In the genomic region with DNA sequence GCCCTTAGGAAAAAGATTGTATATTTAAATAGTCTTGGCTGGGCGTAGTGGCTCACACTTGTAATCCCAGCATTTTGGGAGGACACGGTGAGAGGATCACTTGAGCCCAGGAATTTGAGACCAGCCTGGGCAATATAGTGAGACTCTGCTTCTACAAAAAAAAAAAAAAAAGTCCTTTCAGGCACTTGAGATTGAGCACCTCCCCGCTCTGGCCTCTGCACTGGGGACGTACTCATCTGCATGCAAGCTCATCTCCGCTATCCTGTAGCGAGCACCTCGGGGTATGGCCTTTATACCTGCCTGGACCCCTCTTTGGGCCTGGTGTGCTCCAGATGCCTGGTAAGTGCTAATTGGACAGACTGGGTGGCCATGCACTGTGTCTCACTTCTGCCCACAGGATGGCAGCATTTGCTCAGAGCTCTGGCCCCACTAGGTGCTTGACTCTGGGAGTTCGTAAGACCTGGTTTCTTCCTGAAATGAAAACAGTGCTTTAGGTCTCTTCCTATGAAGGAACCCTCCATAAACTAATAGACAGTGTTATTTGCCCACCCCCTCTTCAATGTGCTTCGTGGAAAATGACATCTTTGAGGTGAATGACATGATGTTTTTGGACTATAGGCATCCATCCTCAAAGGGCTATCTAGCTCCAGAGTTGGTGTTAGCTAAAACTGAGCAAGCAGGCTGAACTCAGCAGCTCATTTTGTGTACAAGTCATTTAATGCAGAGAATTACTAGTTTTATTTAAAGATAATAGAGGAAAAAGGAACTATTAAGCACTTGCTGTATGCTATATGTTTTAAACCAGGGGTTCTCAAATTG, we compare ENCODE assay signal across 1 cellular context.
TF ChIP-seq lines count a peak whose summit lies in the region.

No MANE protein-coding gene starts in this region.

TF ChIP-seq in K562, 482 proteins besides CTCF, POLR2A, EP300 and RAD21 (continued from another document):
- TF ChIP-seq, protein P1, sequence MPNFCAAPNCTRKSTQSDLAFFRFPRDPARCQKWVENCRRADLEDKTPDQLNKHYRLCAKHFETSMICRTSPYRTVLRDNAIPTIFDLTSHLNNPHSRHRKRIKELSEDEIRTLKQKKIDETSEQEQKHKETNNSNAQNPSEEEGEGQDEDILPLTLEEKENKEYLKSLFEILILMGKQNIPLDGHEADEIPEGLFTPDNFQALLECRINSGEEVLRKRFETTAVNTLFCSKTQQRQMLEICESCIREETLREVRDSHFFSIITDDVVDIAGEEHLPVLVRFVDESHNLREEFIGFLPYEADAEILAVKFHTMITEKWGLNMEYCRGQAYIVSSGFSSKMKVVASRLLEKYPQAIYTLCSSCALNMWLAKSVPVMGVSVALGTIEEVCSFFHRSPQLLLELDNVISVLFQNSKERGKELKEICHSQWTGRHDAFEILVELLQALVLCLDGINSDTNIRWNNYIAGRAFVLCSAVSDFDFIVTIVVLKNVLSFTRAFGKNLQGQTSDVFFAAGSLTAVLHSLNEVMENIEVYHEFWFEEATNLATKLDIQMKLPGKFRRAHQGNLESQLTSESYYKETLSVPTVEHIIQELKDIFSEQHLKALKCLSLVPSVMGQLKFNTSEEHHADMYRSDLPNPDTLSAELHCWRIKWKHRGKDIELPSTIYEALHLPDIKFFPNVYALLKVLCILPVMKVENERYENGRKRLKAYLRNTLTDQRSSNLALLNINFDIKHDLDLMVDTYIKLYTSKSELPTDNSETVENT (CRISPR knock-in tag; IDR thresholded peaks at IDR 0.05) = no peak
- TF ChIP-seq ZNF79 (CRISPR knock-in tag; IDR thresholded peaks at IDR 0.05; ENCODE audit: low read depth) = no peak
- no peak for TF ChIP-seq TAL1 (IDR thresholded peaks at IDR 0.05)
- no peak for TF ChIP-seq HDAC3 (IDR thresholded peaks at IDR 0.05; ENCODE audit: borderline replicate concordance, partially characterized antibody)
- TF ChIP-seq GTF2F1 (IDR thresholded peaks at IDR 0.05; ENCODE audit: low read depth, low read length) = no peak
- no peak for TF ChIP-seq SETDB1 (IDR thresholded peaks at IDR 0.05; ENCODE audit: low read length)
- TF ChIP-seq, protein P2, sequence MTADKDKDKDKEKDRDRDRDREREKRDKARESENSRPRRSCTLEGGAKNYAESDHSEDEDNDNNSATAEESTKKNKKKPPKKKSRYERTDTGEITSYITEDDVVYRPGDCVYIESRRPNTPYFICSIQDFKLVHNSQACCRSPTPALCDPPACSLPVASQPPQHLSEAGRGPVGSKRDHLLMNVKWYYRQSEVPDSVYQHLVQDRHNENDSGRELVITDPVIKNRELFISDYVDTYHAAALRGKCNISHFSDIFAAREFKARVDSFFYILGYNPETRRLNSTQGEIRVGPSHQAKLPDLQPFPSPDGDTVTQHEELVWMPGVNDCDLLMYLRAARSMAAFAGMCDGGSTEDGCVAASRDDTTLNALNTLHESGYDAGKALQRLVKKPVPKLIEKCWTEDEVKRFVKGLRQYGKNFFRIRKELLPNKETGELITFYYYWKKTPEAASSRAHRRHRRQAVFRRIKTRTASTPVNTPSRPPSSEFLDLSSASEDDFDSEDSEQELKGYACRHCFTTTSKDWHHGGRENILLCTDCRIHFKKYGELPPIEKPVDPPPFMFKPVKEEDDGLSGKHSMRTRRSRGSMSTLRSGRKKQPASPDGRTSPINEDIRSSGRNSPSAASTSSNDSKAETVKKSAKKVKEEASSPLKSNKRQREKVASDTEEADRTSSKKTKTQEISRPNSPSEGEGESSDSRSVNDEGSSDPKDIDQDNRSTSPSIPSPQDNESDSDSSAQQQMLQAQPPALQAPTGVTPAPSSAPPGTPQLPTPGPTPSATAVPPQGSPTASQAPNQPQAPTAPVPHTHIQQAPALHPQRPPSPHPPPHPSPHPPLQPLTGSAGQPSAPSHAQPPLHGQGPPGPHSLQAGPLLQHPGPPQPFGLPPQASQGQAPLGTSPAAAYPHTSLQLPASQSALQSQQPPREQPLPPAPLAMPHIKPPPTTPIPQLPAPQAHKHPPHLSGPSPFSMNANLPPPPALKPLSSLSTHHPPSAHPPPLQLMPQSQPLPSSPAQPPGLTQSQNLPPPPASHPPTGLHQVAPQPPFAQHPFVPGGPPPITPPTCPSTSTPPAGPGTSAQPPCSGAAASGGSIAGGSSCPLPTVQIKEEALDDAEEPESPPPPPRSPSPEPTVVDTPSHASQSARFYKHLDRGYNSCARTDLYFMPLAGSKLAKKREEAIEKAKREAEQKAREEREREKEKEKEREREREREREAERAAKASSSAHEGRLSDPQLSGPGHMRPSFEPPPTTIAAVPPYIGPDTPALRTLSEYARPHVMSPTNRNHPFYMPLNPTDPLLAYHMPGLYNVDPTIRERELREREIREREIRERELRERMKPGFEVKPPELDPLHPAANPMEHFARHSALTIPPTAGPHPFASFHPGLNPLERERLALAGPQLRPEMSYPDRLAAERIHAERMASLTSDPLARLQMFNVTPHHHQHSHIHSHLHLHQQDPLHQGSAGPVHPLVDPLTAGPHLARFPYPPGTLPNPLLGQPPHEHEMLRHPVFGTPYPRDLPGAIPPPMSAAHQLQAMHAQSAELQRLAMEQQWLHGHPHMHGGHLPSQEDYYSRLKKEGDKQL (CRISPR knock-in tag; IDR thresholded peaks at IDR 0.05; ENCODE audit: borderline replicate concordance) = no peak
- TF ChIP-seq ZNF431 (CRISPR knock-in tag; IDR thresholded peaks at IDR 0.05) = no peak
- TF ChIP-seq SMAD1 (IDR thresholded peaks at IDR 0.05; ENCODE audit: low read depth, low read length, partially characterized antibody) = no peak
- no peak for TF ChIP-seq ZNF217 (CRISPR knock-in tag; IDR thresholded peaks at IDR 0.05)
- no peak for TF ChIP-seq GATA2 (CRISPR knock-in tag; IDR thresholded peaks at IDR 0.05)
- no peak for TF ChIP-seq ZFP36 (IDR thresholded peaks at IDR 0.05; ENCODE audit: low read depth, low read length, partially characterized antibody)
- no peak for TF ChIP-seq EP400 (IDR thresholded peaks at IDR 0.05)
- no peak for TF ChIP-seq ZNF444 (CRISPR knock-in tag; IDR thresholded peaks at IDR 0.05)
TF ChIP-seq in K562: peak in this region for 12.
